In genomic region chr1:171983584-171983983, GRCh38 we compare ENCODE assay signal across 8 cellular contexts.
DNase-seq lines count a peak whose midpoint lies in the region; ATAC-seq and TF ChIP-seq lines count a peak whose summit lies in the region.

No MANE protein-coding gene starts in this region.

- peaks cover 0 to 7% (median 0%) of the 10 kb centered on the region in 9 donors for H3K36me3 ChIP-seq in heart left ventricle

- WGBS in heart left ventricle, 4 donors: 36 to 50% (median 43%) methylated on average over 1 of the region's 1 CpG

- H3K27ac ChIP-seq in heart left ventricle: no peak overlapping the region
- H3K27ac ChIP-seq in foreskin keratinocyte: no peak overlapping the region

- TF ChIP-seq CTCF in heart left ventricle (IDR thresholded peaks at IDR 0.05): peak in 10 of 12 donors; percentile 10 to 55 (median 36)
- TF ChIP-seq CTCF in foreskin keratinocyte (conservative IDR thresholded peaks at IDR 0.05): peak; percentile 78

- H3K4me1 ChIP-seq in heart left ventricle: peaks cover 0 to 8% (median 5%) of the 10 kb centered on the region in 12 donors
- H3K4me1 ChIP-seq in foreskin keratinocyte: no peaks in the 10 kb centered on the region

- no peaks in the 10 kb centered on the region for H3K9me3 ChIP-seq in heart left ventricle

- TF ChIP-seq POLR2A in heart left ventricle (IDR thresholded peaks at IDR 0.05): no peak

- DNase-seq in heart left ventricle (no peak), Right ventricle myocardium superior (no peak), RKO (ENCODE audit: low spot score) (peak; percentile 8), foreskin keratinocyte (no peak), HK-2 (ENCODE audit: unreplicated experiment) (no peak), mesenteric fat pad (ENCODE audit: low spot score) (no peak)
- DNase-seq in activated CD8-positive, alpha-beta memory T cell treated with anti-CD3 and anti-CD28 coated beads, Interleukin-2, amount 50 U/mL, for 48 hours: no peak

- H3K4me3 ChIP-seq in heart left ventricle: no peak overlapping the region

- intact Hi-C loops in heart left ventricle (cut with DNase I) (loop anchor here in 9 of 10 donors (2.0 to 10.0 kb wide), 5 partner anchors 181 to 341 kb away; no protein-coding TSS in a partner anchor), Right ventricle myocardium superior (cut with DNase I) (no loop called here)

- H3K27me3 ChIP-seq in heart left ventricle: no peaks in the 10 kb centered on the region
- H3K27me3 ChIP-seq in foreskin keratinocyte: no peaks in the 10 kb centered on the region

- no peak for ATAC-seq in heart left ventricle
- no peak for ATAC-seq in Right ventricle myocardium superior (ENCODE audit: poor library complexity)
- no peak for ATAC-seq in foreskin keratinocyte
- no peak for ATAC-seq in HG02571 (IDR thresholded peaks at IDR 0.05; ENCODE audit: unreplicated experiment)
